ENCODE assay signal across 14 cellular contexts in genomic region chr11:79393362-79394043, GRCh38. TPM values are rescaled to one million over a fixed set of nuclear protein-coding genes. Genes with fewer than 3 reads are reported as not detected.
DNase-seq lines count a peak whose midpoint lies in the region; ATAC-seq, FAIRE-seq and TF ChIP-seq lines count a peak whose summit lies in the region.
"Had no signal": no experiment of that assay in that cellular context is flagged by ENCODE, and none has a peak within 500 bp of the region (broad histone marks: within the 10 kb centered on the region; RNA-seq: fewer than 3 reads in every experiment).

No MANE protein-coding gene starts in this region.

- dilution Hi-C loops in keratinocyte (cut with MboI; ENCODE audit: extremely low pct_ligation_motif_present, low sequenced_read_pairs), result no loop called here

- intact Hi-C loops in natural killer cell (cut with micrococcal nuclease), result loop anchor here (1.0 kb wide), 1 partner anchor 26 kb away; no protein-coding TSS in a partner anchor
- intact Hi-C loops in aorta (cut with DNase I), result no loop called here

- no peaks in the 10 kb centered on the region for H3K9me3 ChIP-seq in WERI-Rb-1 (ENCODE audit: severe bottlenecking)
- H3K9me3 ChIP-seq in keratinocyte (ENCODE audit: control insufficient read depth, low read depth, low read length), result no peaks in the 10 kb centered on the region
- no peaks in the 10 kb centered on the region for H3K9me3 ChIP-seq in aorta (ENCODE audit: control insufficient read depth, low read length)
- H3K9me3 ChIP-seq: SJCRH30 had no signal

- H2AFZ ChIP-seq in keratinocyte (ENCODE audit: control insufficient read depth, low read length), result no peak overlapping the region

- no peaks in the 10 kb centered on the region for H4K20me1 ChIP-seq in keratinocyte (ENCODE audit: control insufficient read depth, extremely low read depth, insufficient read depth, low read length)

- DNase-seq in DMS53 treated with DMSO at 0.1 percent for 48 hours (lab: John Stamatoyannopoulos, UW; ENCODE audit: unreplicated experiment) (peak; percentile 91), NB4 (ENCODE audit: low read depth) (peak; percentile 24), WERI-Rb-1 (peak; percentile 81), keratinocyte (ENCODE audit: low read depth, low spot score) (no peak), NCI-H2107 treated with DMSO at 0.1 percent for 48 hours (lab: John Stamatoyannopoulos, UW; ENCODE audit: unreplicated experiment) (no peak), HT-29 (ENCODE audit: low spot score) (no peak), natural killer cell (no peak), aorta (no peak)
- DNase-seq: naive thymus-derived CD8-positive, alpha-beta T cell; NCI-H2227 treated with DMSO at 0.1 percent for 48 hours had no signal

- H3K9me3 Mint-ChIP-seq in natural killer cell, result peaks cover 5% of the 10 kb centered on the region in 2 donors

- no peak for FAIRE-seq in keratinocyte (lab: Jason Lieb, UNC)
- FAIRE-seq: G401.6 had no signal

- H3K27ac ChIP-seq in WERI-Rb-1, result no peak overlapping the region
- H3K27ac ChIP-seq in keratinocyte (ENCODE audit: control insufficient read depth, insufficient read depth, low read length), result no peak overlapping the region
- H3K27ac ChIP-seq in aorta (ENCODE audit: low read depth in 1 of 2, low read length in 2 of 2), result no peak overlapping the region
- H3K27ac ChIP-seq: KMS-11, SJCRH30 had no signal

- no peak overlapping the region for H3K4me3 ChIP-seq in NB4 (ENCODE audit: low read depth, low read length)
- no peak overlapping the region for H3K4me3 ChIP-seq in WERI-Rb-1 (ENCODE audit: low read depth, low read length)
- no peak overlapping the region for H3K4me3 ChIP-seq in keratinocyte (ENCODE audit: control insufficient read depth in 2 of 3, extremely low read depth in 1 of 3, insufficient read depth in 2 of 3, low read depth in 1 of 3, low read length in 3 of 3)
- H3K4me3 ChIP-seq in aorta (ENCODE audit: low read length in 2 of 2), result no peak overlapping the region
- H3K4me3 ChIP-seq: SJCRH30 had no signal

- H3K4me1 ChIP-seq in keratinocyte (ENCODE audit: control insufficient read depth, extremely low read depth, insufficient read depth, low read length), result peaks cover 12% of the 10 kb centered on the region
- H3K4me1 ChIP-seq in aorta (ENCODE audit: control insufficient read depth in 1 of 2, insufficient read depth in 2 of 2, low read length in 2 of 2), result peaks cover 0 to 2% of the 10 kb centered on the region in 2 donors
- H3K4me1 ChIP-seq: SJCRH30 had no signal

- H3K27me3 Mint-ChIP-seq in natural killer cell (ENCODE audit: low read depth in 2 of 2), result no peaks in the 10 kb centered on the region

- no peaks in the 10 kb centered on the region for H3K9me1 ChIP-seq in keratinocyte (ENCODE audit: control insufficient read depth, extremely low read depth, insufficient read depth, low read length)

- no peaks in the 10 kb centered on the region for H3K36me3 Mint-ChIP-seq in natural killer cell
- H3K36me3 Mint-ChIP-seq: naive thymus-derived CD8-positive, alpha-beta T cell had no signal

- H3K4me1 Mint-ChIP-seq in natural killer cell, result no peaks in the 10 kb centered on the region

- H3K27ac Mint-ChIP-seq in natural killer cell, result no peak overlapping the region
- H3K27ac Mint-ChIP-seq: naive thymus-derived CD8-positive, alpha-beta T cell had no signal

- no peak overlapping the region for H3K9ac ChIP-seq in keratinocyte (ENCODE audit: control insufficient read depth, extremely low read depth, insufficient read depth, low read length)
- H3K9ac ChIP-seq: KMS-11 had no signal

- TF ChIP-seq POLR2A in NB4 (IDR thresholded peaks at IDR 0.05; ENCODE audit: extremely low read depth, insufficient read length), result no peak

- 58 to 63% methylated on average over 9 of the region's 9 CpGs for WGBS in aorta, 2 donors

- H3K36me3 ChIP-seq in WERI-Rb-1 (no peaks in the 10 kb centered on the region), keratinocyte (ENCODE audit: control insufficient read depth in 2 of 2, extremely low read depth in 1 of 2, insufficient read depth in 2 of 2, low read length in 2 of 2) (peaks cover 0 to 4% of the 10 kb centered on the region in 2 experiments), aorta (ENCODE audit: control insufficient read depth in 1 of 2, insufficient read depth in 2 of 2, low read length in 1 of 2) (no peaks in the 10 kb centered on the region)
- H3K36me3 ChIP-seq: SJCRH30 had no signal

- TF ChIP-seq CTCF in NB4 (IDR thresholded peaks at IDR 0.05; ENCODE audit: low read depth, low read length) (no peak), WERI-Rb-1 (IDR thresholded peaks at IDR 0.05; ENCODE audit: low read depth, low read length) (peak; percentile 34; the same call in 1 of the 2 replicates), keratinocyte (optimal IDR thresholded peaks at IDR 0.05 in 1 of 3, IDR thresholded peaks at IDR 0.05 in 1 of 3, conservative IDR thresholded peaks at IDR 0.05 in 1 of 3; ENCODE audit: extremely low read depth in 1 of 3, insufficient read depth in 2 of 3, low read length in 3 of 3) (peak; percentile 11 to 18 (median 12)), natural killer cell (IDR thresholded peaks at IDR 0.05) (no peak)

- peaks cover 11% of the 10 kb centered on the region for H3K79me2 ChIP-seq in keratinocyte (ENCODE audit: control insufficient read depth, insufficient read depth, low read length)

- no peak overlapping the region for H3K4me2 ChIP-seq in keratinocyte (ENCODE audit: control insufficient read depth, extremely low read depth, insufficient read depth, low read depth, low read length)
- H3K4me2 ChIP-seq: KMS-11 had no signal

- ATAC-seq in natural killer cell (no peak), aorta (ENCODE audit: low FRiP score) (no peak)
- ATAC-seq: naive thymus-derived CD8-positive, alpha-beta T cell; sciatic nerve had no signal

- H3K4me3 Mint-ChIP-seq in natural killer cell, result no peak overlapping the region
- H3K4me3 Mint-ChIP-seq: naive thymus-derived CD8-positive, alpha-beta T cell had no signal

- H3K27me3 ChIP-seq in WERI-Rb-1 (ENCODE audit: insufficient read depth, low read depth, severe bottlenecking) (no peaks in the 10 kb centered on the region), keratinocyte (ENCODE audit: control insufficient read depth, extremely low read depth, insufficient read depth, low read length) (no peaks in the 10 kb centered on the region), aorta (ENCODE audit: control insufficient read depth in 1 of 2, insufficient read depth in 2 of 2, low read length in 1 of 2) (no peaks in the 10 kb centered on the region)
- H3K27me3 ChIP-seq: SJCRH30 had no signal

RNA-seq across cellular contexts. Expression of gene TENM4, which starts 47.3 kb away (rescaled TPM):
- polyA plus RNA-seq in keratinocyte, result 3.5 to 11.3 TPM (median 5.4 TPM) in 3 replicates
- polyA plus RNA-seq in keratinocyte (2011; ENCODE audit: low read depth), result 5.2 TPM
- polyA plus RNA-seq in keratinocyte (2011; cell fraction: cytosol; rRNA removed), result 1.9 and 3.5 TPM in 2 replicates
- polyA plus RNA-seq in keratinocyte (2011; cell fraction: nucleus; rRNA removed), result 25.7 and 30.6 TPM in 2 replicates
- 3.7 and 13.5 TPM in 2 replicates for polyA plus RNA-seq in keratinocyte (2012; ENCODE audit: low replicate concordance)
- polyA minus RNA-seq in keratinocyte, result 20.5 to 79.6 TPM (median 25.8 TPM) in 3 replicates
- polyA minus RNA-seq in keratinocyte (2011; cell fraction: cytosol; rRNA and poly(A)+ RNA removed), result 15.0 TPM
- 104 and 127 TPM in 2 replicates for polyA minus RNA-seq in keratinocyte (2011; cell fraction: nucleus; rRNA and poly(A)+ RNA removed)
- not detected in 2 replicates for total RNA-seq in HT-29 (2014; rRNA removed; shearing (Covaris generic))
- under 1 TPM in 2 of 3 donors, not detected in 1; 0.63 to 0.75 TPM for total RNA-seq in natural killer cell
- 1 to 10 TPM; 4.7 to 9.1 TPM for total RNA-seq in aorta
- polyA plus RNA-seq in aorta, result under 1 TPM; 0.20 to 0.25 TPM
- total RNA-seq: naive thymus-derived CD8-positive, alpha-beta T cell had no signal
- polyA plus RNA-seq: naive thymus-derived CD8-positive, alpha-beta T cell had no signal

Comparison
In these comparisons a context has a peak if more than half of its experiments do, and no peak if none do; other contexts are left out.
1. DNase-seq: peak in DMS53 treated with DMSO at 0.1 percent for 48 hours (single experiment), NB4 (single experiment) and WERI-Rb-1 (single experiment); none in keratinocyte (single experiment), NCI-H2107 treated with DMSO at 0.1 percent for 48 hours (single experiment), HT-29 (single experiment), natural killer cell (single experiment) and aorta (0 of 2).
2. CTCF ChIP-seq: peak in WERI-Rb-1 (single experiment) and keratinocyte (3 of 3); none in NB4 (single experiment) and natural killer cell (single experiment).